ENCODE assay signal across 8 cellular contexts in the genomic region with DNA sequence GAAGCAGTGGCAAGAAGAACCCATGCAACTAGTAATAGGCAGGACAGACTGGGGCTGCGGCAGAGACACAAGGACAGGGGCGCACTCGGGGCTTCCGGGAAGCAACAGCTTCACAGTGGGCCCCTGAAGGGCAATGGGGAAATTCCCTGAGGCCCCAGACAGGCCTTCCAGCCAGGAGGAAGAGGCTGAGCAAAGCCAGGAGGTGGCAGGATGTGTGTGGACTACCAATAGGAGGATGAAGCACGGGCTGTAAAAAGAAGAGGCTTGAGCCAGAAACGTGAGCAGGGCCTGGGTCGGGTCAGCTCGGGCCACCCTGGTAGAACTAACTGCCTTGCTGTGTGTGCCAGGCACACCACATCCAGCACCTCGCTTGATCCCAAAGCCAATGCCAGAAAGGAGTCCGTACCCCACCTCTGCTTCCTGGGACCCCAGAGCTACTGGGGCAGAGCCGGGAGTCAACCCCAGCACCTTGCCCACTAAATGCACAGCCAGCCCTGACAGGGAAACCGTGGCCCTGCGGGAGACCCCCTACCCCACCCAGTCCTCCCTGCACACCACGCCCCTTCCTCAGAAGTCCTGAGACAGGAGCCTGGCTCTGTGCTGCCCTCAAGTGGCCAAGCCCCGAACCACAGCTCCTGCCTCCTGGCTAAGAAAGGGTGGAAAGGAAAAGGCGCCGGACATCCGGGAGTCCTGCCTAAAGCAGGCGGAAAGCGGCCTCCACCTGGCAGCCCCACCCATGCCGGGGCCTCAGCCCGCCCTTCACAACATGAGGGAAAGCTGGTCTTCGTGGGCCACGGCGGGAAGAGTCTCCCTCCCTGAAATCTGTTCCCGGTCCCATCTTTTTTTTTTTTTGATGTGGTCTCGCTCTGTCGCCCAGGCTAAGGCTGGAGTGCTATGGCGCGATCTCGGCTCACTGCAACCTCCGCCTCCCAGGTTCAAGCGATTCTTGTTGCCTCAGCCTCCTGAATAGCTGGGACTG. TPM values are rescaled to one million over a fixed set of nuclear protein-coding genes. Genes with fewer than 3 reads are reported as not detected.
DNase-seq lines count a peak whose midpoint lies in the region; ATAC-seq and TF ChIP-seq lines count a peak whose summit lies in the region.

No MANE protein-coding gene starts in this region.

- no peak overlapping the region for H2BK5ac ChIP-seq in mesenchymal stem cell (ENCODE audit: low read depth, low read length, poor library complexity, severe bottlenecking)

- DNase-seq in A673 (ENCODE audit: low spot score) (peak; percentile 90), NCI-H748 treated with DMSO at 0.1 percent for 48 hours (lab: John Stamatoyannopoulos, UW) (peak; percentile 37), mesenchymal stem cell (peak; percentile 70)
- DNase-seq in activated CD4-positive, alpha-beta memory T cell treated with anti-CD3 and anti-CD28 coated beads, Interleukin-2, amount 10 ng/mL, durations not matched to agents 7 days and 5 days = peak; percentile 79
- DNase-seq in effector CD4-positive, alpha-beta T cell = peak; percentile 51
- DNase-seq in stimulated activated CD8-positive, alpha-beta memory T cell treated with anti-CD3 and anti-CD28 coated beads, Interleukin-12 subunit alpha, Interleukin-12 subunit beta, amount 100 ng/mL, for 1 hour (ENCODE audit: low read depth) = peak; percentile 42

- peak overlapping the region; percentile 58 for H3K4me3 Mint-ChIP-seq in activated CD4-positive, alpha-beta memory T cell treated with anti-CD3 and anti-CD28 coated beads, Interleukin-2, amount 10 ng/mL, durations not matched to agents 7 days and 5 days

- H4K8ac ChIP-seq in mesenchymal stem cell (ENCODE audit: low read length) = peak overlapping the region; percentile 43

- WGBS in mesenchymal stem cell = 47% methylated on average over 33 of the region's 33 CpGs

- H3K4me1 Mint-ChIP-seq in activated CD4-positive, alpha-beta memory T cell treated with anti-CD3 and anti-CD28 coated beads, Interleukin-2, amount 10 ng/mL, durations not matched to agents 7 days and 5 days = peaks cover 44% of the 10 kb centered on the region

- H3K79me1 ChIP-seq in mesenchymal stem cell (replicated peaks; ENCODE audit: low read length, poor library complexity, severe bottlenecking) = no peaks in the 10 kb centered on the region

- ATAC-seq in GM18519 (IDR thresholded peaks at IDR 0.05; ENCODE audit: low FRiP score, unreplicated experiment) (peak; percentile 50), HG03520 (IDR thresholded peaks at IDR 0.05; ENCODE audit: unreplicated experiment) (peak; percentile 50)

- H3K4me3 ChIP-seq in A673 (ENCODE audit: low read depth, low read length, poor library complexity, severe bottlenecking) = peak overlapping the region; percentile 30
- peak overlapping the region in 1 of 2 experiments; percentile 69 for H3K4me3 ChIP-seq in mesenchymal stem cell (ENCODE audit: insufficient read depth in 1 of 2, low read depth in 1 of 2, low read length in 2 of 2)

- CTCF ChIA-PET in A673 (lab: Charles Lee) = interaction anchor here (0.5 to 1.0 kb wide), 7 partner anchors 12 to 548 kb away, joined by 3 to 6 read pairs (median 5); no protein-coding TSS in a partner anchor
- CTCF ChIA-PET in activated CD4-positive, alpha-beta memory T cell treated with anti-CD3 and anti-CD28 coated beads, Interleukin-2, amount 10 ng/mL, durations not matched to agents 7 days and 5 days (lab: Charles Lee) = interaction anchor here (0.7 to 5.1 kb wide), 26 partner anchors 9 to 425 kb away, joined by 3 to 60 read pairs (median 4); partner anchors contain the start of genes FAF1 and RNF11

- no peak overlapping the region for H4K91ac ChIP-seq in mesenchymal stem cell (ENCODE audit: low read length)

- no peak overlapping the region for H3K23ac ChIP-seq in mesenchymal stem cell (ENCODE audit: low read length in 2 of 2)

- H3K4me2 ChIP-seq in mesenchymal stem cell (ENCODE audit: low read length, poor library complexity, severe bottlenecking) = peak overlapping the region; percentile 43

- H3K14ac ChIP-seq in mesenchymal stem cell (ENCODE audit: low read length in 2 of 2) = no peak overlapping the region

- no peak overlapping the region for H3K27ac Mint-ChIP-seq in activated CD4-positive, alpha-beta memory T cell treated with anti-CD3 and anti-CD28 coated beads, Interleukin-2, amount 10 ng/mL, durations not matched to agents 7 days and 5 days

- intact Hi-C loops in A673 (cut with micrococcal nuclease; ENCODE audit: unreplicated experiment) = loop anchor here (2.0 kb wide), 1 partner anchor 106 kb away; no protein-coding TSS in a partner anchor

- H3K9me3 ChIP-seq in A673 (ENCODE audit: low read depth, low read length, poor library complexity, severe bottlenecking) (no peaks in the 10 kb centered on the region), mesenchymal stem cell (ENCODE audit: control insufficient read depth, low read length) (no peaks in the 10 kb centered on the region)

- no peak overlapping the region for H3K27ac ChIP-seq in A673 (ENCODE audit: low read depth, low read length, poor library complexity, severe bottlenecking)
- H3K27ac ChIP-seq in mesenchymal stem cell (ENCODE audit: low read length, poor library complexity, severe bottlenecking) = no peak overlapping the region

- no peak overlapping the region for H2AK5ac ChIP-seq in mesenchymal stem cell (ENCODE audit: low read length, severe bottlenecking)

- peak; percentile 99 for TF ChIP-seq CTCF in A673 (conservative IDR thresholded peaks at IDR 0.05; ENCODE audit: low read depth, low read length)

- H2AFZ ChIP-seq in mesenchymal stem cell (ENCODE audit: low read depth, low read length) = peak overlapping the region; percentile 54

- no peak overlapping the region for H2BK12ac ChIP-seq in mesenchymal stem cell (ENCODE audit: low read length in 2 of 2)

- no peak overlapping the region for H2BK15ac ChIP-seq in mesenchymal stem cell (ENCODE audit: low read depth, poor library complexity, severe bottlenecking)

- POLR2A ChIA-PET in A673 (lab: Charles Lee; ENCODE audit: low non-redundant PET) = interaction anchor here (0.6 kb wide), 2 partner anchors 58 to 578 kb away, joined by 3 to 4 read pairs; no protein-coding TSS in a partner anchor
- POLR2A ChIA-PET in activated CD4-positive, alpha-beta memory T cell treated with anti-CD3 and anti-CD28 coated beads, Interleukin-2, amount 10 ng/mL, durations not matched to agents 7 days and 5 days (lab: Charles Lee) = interaction anchor here (0.6 to 1.8 kb wide), 4 partner anchors 10 to 328 kb away, joined by 3 to 4 read pairs (median 3); no protein-coding TSS in a partner anchor

- H3K18ac ChIP-seq in mesenchymal stem cell (ENCODE audit: low read depth in 1 of 2, low read length in 2 of 2) = peak overlapping the region in 1 of 2 experiments; percentile 38

- H3K9ac ChIP-seq in mesenchymal stem cell (ENCODE audit: low read length) = peak overlapping the region; percentile 87

- no peaks in the 10 kb centered on the region for H3K27me3 Mint-ChIP-seq in activated CD4-positive, alpha-beta memory T cell treated with anti-CD3 and anti-CD28 coated beads, Interleukin-2, amount 10 ng/mL, durations not matched to agents 7 days and 5 days

- no peaks in the 10 kb centered on the region for H3K36me3 Mint-ChIP-seq in activated CD4-positive, alpha-beta memory T cell treated with anti-CD3 and anti-CD28 coated beads, Interleukin-2, amount 10 ng/mL, durations not matched to agents 7 days and 5 days (ENCODE audit: low read depth)

- H3K4me1 ChIP-seq in A673 (ENCODE audit: insufficient read depth, low read length, poor library complexity, severe bottlenecking) (peaks cover 10% of the 10 kb centered on the region), mesenchymal stem cell (ENCODE audit: control insufficient read depth, insufficient read depth, low read depth, low read length) (peaks cover 13% of the 10 kb centered on the region)

- no peak overlapping the region for H2BK120ac ChIP-seq in mesenchymal stem cell (ENCODE audit: low read depth, low read length)

- H3K27me3 ChIP-seq in A673 (replicated peaks; ENCODE audit: insufficient read depth, low read depth, low read length, poor library complexity) (no peaks in the 10 kb centered on the region), mesenchymal stem cell (ENCODE audit: control insufficient read depth in 1 of 2, insufficient read depth in 1 of 2, low read length in 2 of 2) (no peaks in the 10 kb centered on the region)

- peak overlapping the region in 1 of 2 experiments; percentile 19 for H3K4ac ChIP-seq in mesenchymal stem cell (ENCODE audit: low read depth in 1 of 2, low read length in 2 of 2)

- no TSS peak for BruUV-seq in A673 (replicated peaks; lab: Mats Ljungman, UMichigan)

- no peaks in the 10 kb centered on the region for H3K9me3 Mint-ChIP-seq in activated CD4-positive, alpha-beta memory T cell treated with anti-CD3 and anti-CD28 coated beads, Interleukin-2, amount 10 ng/mL, durations not matched to agents 7 days and 5 days

- H3K36me3 ChIP-seq in A673 (ENCODE audit: insufficient read depth, low read length, poor library complexity, severe bottlenecking) = no peaks in the 10 kb centered on the region
- no peaks in the 10 kb centered on the region for H3K36me3 ChIP-seq in mesenchymal stem cell (ENCODE audit: control insufficient read depth in 1 of 2, insufficient read depth in 2 of 2, low read depth in 1 of 2, low read length in 2 of 2)

RNA-seq across cellular contexts. Expression of gene TTC39A, which starts 33.7 kb away (rescaled TPM):
- total RNA-seq in A673 (2021) = 3.1 and 5.1 TPM in 2 replicates
- not detected for total RNA-seq in activated CD4-positive, alpha-beta memory T cell treated with anti-CD3 and anti-CD28 coated beads, Interleukin-2, amount 10 ng/mL, durations not matched to agents 7 days and 5 days
- polyA plus RNA-seq in mesenchymal stem cell (2013, experiment 1 of 2) = 2.3 TPM
- polyA plus RNA-seq in mesenchymal stem cell (2013, experiment 2 of 2) = 2.4 TPM

Comparison
In these comparisons a context has a peak if more than half of its experiments do, and no peak if none do; other contexts are left out.
1. DNase-seq: peak in every context shown above with its lines; median percentile 90 in A673; 79 in activated CD4-positive, alpha-beta memory T cell treated with anti-CD3 and anti-CD28 coated beads, Interleukin-2, amount 10 ng/mL, durations not matched to agents 7 days and 5 days; 70 in mesenchymal stem cell; 51 in effector CD4-positive, alpha-beta T cell; 42 in stimulated activated CD8-positive, alpha-beta memory T cell treated with anti-CD3 and anti-CD28 coated beads, Interleukin-12 subunit alpha, Interleukin-12 subunit beta, amount 100 ng/mL, for 1 hour; 37 in NCI-H748 treated with DMSO at 0.1 percent for 48 hours.